8 cellular contexts compared by ENCODE assay signal in genomic region chr15:63189955-63190691, GRCh38. TPM values are rescaled to one million over a fixed set of nuclear protein-coding genes. Genes with fewer than 3 reads are reported as not detected.
A peak's percentile ranks its signal among the peaks of the same experiment; 100 is the strongest.
DNase-seq lines count a peak whose midpoint lies in the region; ATAC-seq and TF ChIP-seq lines count a peak whose summit lies in the region.

No MANE protein-coding gene starts in this region.

- 6% methylated on average over 9 of the region's 9 CpGs for WGBS in tibial nerve, 2 donors

- peak; percentile 67 for DNase-seq in CD1c-positive myeloid dendritic cell (ENCODE audit: extremely low spot score)
- peak; percentile 41 for DNase-seq in adipocyte (ENCODE audit: low read depth)
- DNase-seq in left lung, result no peak
- no peak for DNase-seq in tibial nerve (ENCODE audit: low spot score in 2 of 2)
- DNase-seq in NCI-H1417 treated with DMSO at 0.1 percent for 48 hours (lab: John Stamatoyannopoulos, UW), result no peak

- no peaks in the 10 kb centered on the region for H3K36me3 ChIP-seq in KMS-11 (ENCODE audit: insufficient read depth)
- no peaks in the 10 kb centered on the region for H3K36me3 ChIP-seq in adipocyte (ENCODE audit: control insufficient read depth, insufficient read depth, low read length, severe bottlenecking)
- H3K36me3 ChIP-seq in left lung, result no peaks in the 10 kb centered on the region
- no peaks in the 10 kb centered on the region for H3K36me3 ChIP-seq in tibial nerve

- ATAC-seq in left lung (no peak), GM21390 (IDR thresholded peaks at IDR 0.05; ENCODE audit: unreplicated experiment) (no peak)
- ATAC-seq in activated CD4-positive, CD25-positive, alpha-beta regulatory T cell treated with anti-CD3 and anti-CD28 coated beads, Interleukin-2, amount 50 U/mL, for 24 hours, result no peak

- peak overlapping the region; percentile 87 for H3K4me2 ChIP-seq in KMS-11

- intact Hi-C loops in left lung (cut with DNase I), result loop anchor here in 1 of 2 donors (5.0 kb wide), 1 partner anchor 87 kb away; the partner anchor contains the start of gene APH1B

- H4K20me1 ChIP-seq in KMS-11 (ENCODE audit: insufficient read depth), result no peaks in the 10 kb centered on the region

- peak overlapping the region; percentile 27; the same call in 1 of the 2 replicates for H3K9ac ChIP-seq in KMS-11
- peak overlapping the region; percentile 84 for H3K9ac ChIP-seq in adipocyte (ENCODE audit: low read length)

- peaks cover 5% of the 10 kb centered on the region for H3K79me2 ChIP-seq in KMS-11 (ENCODE audit: insufficient read depth, low read depth)

- TF ChIP-seq EP300 in tibial nerve (IDR thresholded peaks at IDR 0.05), result peak in 1 of 2 donors; percentile 24

- TF ChIP-seq CTCF in KMS-11 (conservative IDR thresholded peaks at IDR 0.05; ENCODE audit: low read depth, low read length) (no peak), left lung (IDR thresholded peaks at IDR 0.05) (no peak), tibial nerve (IDR thresholded peaks at IDR 0.05) (no peak)

- H3K9me3 ChIP-seq in adipocyte (ENCODE audit: control insufficient read depth, low read length) (no peaks in the 10 kb centered on the region), left lung (no peaks in the 10 kb centered on the region), tibial nerve (no peaks in the 10 kb centered on the region)

- peaks cover 51% of the 10 kb centered on the region for H3K4me1 ChIP-seq in KMS-11 (ENCODE audit: low read depth, poor library complexity, severe bottlenecking)
- H3K4me1 ChIP-seq in adipocyte (ENCODE audit: control insufficient read depth, insufficient read depth, low read length), result peaks cover 47% of the 10 kb centered on the region
- peaks cover 8 to 55% of the 10 kb centered on the region in 2 donors for H3K4me1 ChIP-seq in left lung
- H3K4me1 ChIP-seq in tibial nerve, result peaks cover 0 to 53% (median 36%) of the 10 kb centered on the region in 4 donors

- H3K27ac ChIP-seq in KMS-11, result no peak overlapping the region
- H3K27ac ChIP-seq in left lung, result peak overlapping the region; percentile 67 to 87
- peak overlapping the region; percentile 82 to 95 (median 93) for H3K27ac ChIP-seq in tibial nerve

- H3K4me3 ChIP-seq in KMS-11 (IDR thresholded peaks at IDR 0.05; ENCODE audit: insufficient read depth, low read depth, low read length) (no peak overlapping the region), adipocyte (ENCODE audit: low read length) (peak overlapping the region; percentile 87), left lung (peak overlapping the region; percentile 45 to 68), tibial nerve (peak overlapping the region; percentile 83 to 95 (median 90))

- peak overlapping the region; percentile 99 for H2AFZ ChIP-seq in KMS-11 (ENCODE audit: low read depth)

- H3K27me3 ChIP-seq in KMS-11 (ENCODE audit: insufficient read depth, low read depth) (no peaks in the 10 kb centered on the region), adipocyte (replicated peaks; ENCODE audit: control insufficient read depth, insufficient read depth, low read length) (no peaks in the 10 kb centered on the region), left lung (no peaks in the 10 kb centered on the region), tibial nerve (no peaks in the 10 kb centered on the region)

- no peak for TF ChIP-seq POLR2A in tibial nerve (IDR thresholded peaks at IDR 0.05)

RNA-seq across cellular contexts. Expression of gene RAB8B, which starts 0.7 kb away (rescaled TPM):
- 10 to 100 TPM; 45.1 to 60.2 TPM for total RNA-seq in left lung
- 10 to 100 TPM; 32.9 to 45.0 (median 42.5) TPM for total RNA-seq in tibial nerve

RNA-seq across cellular contexts. Expression of gene RPS27L, which starts 32.8 kb away (rescaled TPM):
- total RNA-seq in left lung (100 to 1,000 TPM; 158 to 242 TPM), tibial nerve (10 to 100 TPM; 50.3 to 83.7 (median 71.7) TPM)

Comparison
In these comparisons a context has a peak if more than half of its experiments do, and no peak if none do; other contexts are left out.
1. DNase-seq: peak in CD1c-positive myeloid dendritic cell (single experiment) and adipocyte (single experiment); none in left lung (0 of 2), tibial nerve (0 of 2) and NCI-H1417 treated with DMSO at 0.1 percent for 48 hours (single experiment).